In genomic region chr10:32980558-32981468, GRCh38 we compare ENCODE assay signal across 8 cellular contexts. TPM values are rescaled to one million over a fixed set of nuclear protein-coding genes. Genes with fewer than 3 reads are reported as not detected.
DNase-seq lines count a peak whose midpoint lies in the region; ATAC-seq and TF ChIP-seq lines count a peak whose summit lies in the region.

No MANE protein-coding gene starts in this region.

- H3K36me3 ChIP-seq in OCI-LY3 (replicated peaks; ENCODE audit: low read depth, low read length) (no peaks in the 10 kb centered on the region), esophagus (ENCODE audit: control insufficient read depth in 2 of 2, insufficient read depth in 2 of 2, low read length in 1 of 2) (no peaks in the 10 kb centered on the region), mucosa of stomach (ENCODE audit: control insufficient read depth, insufficient read depth, low read length) (no peaks in the 10 kb centered on the region)

- peak overlapping the region; percentile 82 for H3K4me3 ChIP-seq in OCI-LY3 (ENCODE audit: low read length)
- peak overlapping the region; percentile 24 to 53 for H3K4me3 ChIP-seq in esophagus (ENCODE audit: low read depth in 1 of 2, low read length in 2 of 2)
- H3K4me3 ChIP-seq in mucosa of stomach (ENCODE audit: low read length): peak overlapping the region; percentile 81

- H3K27me3 ChIP-seq in OCI-LY3 (ENCODE audit: low read depth, low read length): peaks cover 20% of the 10 kb centered on the region
- no peaks in the 10 kb centered on the region for H3K27me3 ChIP-seq in esophagus (ENCODE audit: control insufficient read depth in 1 of 2, insufficient read depth in 2 of 2, low read length in 2 of 2)
- H3K27me3 ChIP-seq in mucosa of stomach (ENCODE audit: control insufficient read depth, insufficient read depth, low read length): no peaks in the 10 kb centered on the region

- H3K9me3 ChIP-seq in OCI-LY3 (ENCODE audit: insufficient read depth, low read length) (no peaks in the 10 kb centered on the region), esophagus (ENCODE audit: control insufficient read depth in 2 of 2, insufficient read depth in 1 of 2, low read depth in 1 of 2, low read length in 1 of 2) (no peaks in the 10 kb centered on the region), mucosa of stomach (ENCODE audit: control insufficient read depth, low read length) (no peaks in the 10 kb centered on the region)

- peak; percentile 94 for ATAC-seq in GM21390 (IDR thresholded peaks at IDR 0.05; ENCODE audit: unreplicated experiment)

- 15 to 16% methylated on average over 38 of the region's 38 CpGs for WGBS in esophagus, 2 donors

- H3K4me1 ChIP-seq in OCI-LY3 (ENCODE audit: low read length) (no peaks in the 10 kb centered on the region), esophagus (ENCODE audit: control insufficient read depth in 2 of 2, insufficient read depth in 2 of 2, low read length in 1 of 2) (peaks cover 0 to 2% of the 10 kb centered on the region in 2 donors), mucosa of stomach (ENCODE audit: control insufficient read depth, insufficient read depth, low read length) (peaks cover 24% of the 10 kb centered on the region)

- H3K9ac ChIP-seq in OCI-LY3 (ENCODE audit: low read length): peak overlapping the region; percentile 50
- H3K9ac ChIP-seq in mucosa of stomach (ENCODE audit: low read length): peak overlapping the region; percentile 89

- H3K79me2 ChIP-seq in OCI-LY3 (ENCODE audit: low read length): no peaks in the 10 kb centered on the region

- peak overlapping the region; percentile 68 for H2AFZ ChIP-seq in OCI-LY3 (ENCODE audit: low read depth, low read length)

- H4K20me1 ChIP-seq in OCI-LY3 (ENCODE audit: insufficient read depth, low read length): no peaks in the 10 kb centered on the region

- DNase-seq in Caki2 (ENCODE audit: low read depth) (peak; percentile 100), HUDEP-2 (lab: John Stamatoyannopoulos, UW; ENCODE audit: unreplicated experiment in 76 of 76) (peak in 75 of 76 experiments; percentile 32 to 92 (median 84)), activated T-cell treated with anti-CD3 and anti-CD28 coated beads for 24 hours (ENCODE audit: low read depth) (peak; percentile 80)
- peak; percentile 86 for DNase-seq in stimulated activated CD8-positive, alpha-beta memory T cell treated with anti-CD3 and anti-CD28 coated beads, Interleukin-4, amount 100 ng/mL, for 48 hours

- in situ Hi-C loops in Caki2 (cut with HindIII; ENCODE audit: low pct_unique_long_range_greater_than_20kb, low sequenced_read_pairs): no loop called here

- H3K4me2 ChIP-seq in OCI-LY3 (ENCODE audit: low read length): peak overlapping the region; percentile 83

- no peak overlapping the region for H3K27ac ChIP-seq in OCI-LY3 (ENCODE audit: low read length)
- H3K27ac ChIP-seq in esophagus (ENCODE audit: low read depth in 2 of 2, low read length in 1 of 2): peak overlapping the region; percentile 79 to 82

- no peak for TF ChIP-seq CTCF in OCI-LY3 (IDR thresholded peaks at IDR 0.05; ENCODE audit: low read depth, low read length)

RNA-seq across cellular contexts. Expression of gene ITGB1, which starts 22.8 kb away (rescaled TPM):
- total RNA-seq in Caki2 (2014; rRNA removed; shearing (Covaris generic); ENCODE audit: low replicate concordance): 894 and 953 TPM in 2 replicates
- polyA plus RNA-seq in esophagus: 10 to 100 TPM; 44.2 to 75.9 TPM
